Comparison of ENCODE assay signal across 9 cellular contexts in genomic region chr1:109151146-109151545, GRCh38. TPM values are rescaled to one million over a fixed set of nuclear protein-coding genes. Genes with fewer than 3 reads are reported as not detected.
DNase-seq lines count a peak whose midpoint lies in the region; ATAC-seq, FAIRE-seq and TF ChIP-seq lines count a peak whose summit lies in the region.
"Had no signal": no experiment of that assay in that cellular context is flagged by ENCODE, and none has a peak within 500 bp of the region (broad histone marks: within the 10 kb centered on the region; RNA-seq: fewer than 3 reads in every experiment).

No MANE protein-coding gene starts in this region.

- CTCF ChIA-PET in HepG2 (lab: Yijun Ruan, JAX; ENCODE audit: low intra/inter-chr PET ratio, low total read pairs) = no interaction called here

- no peaks in the 10 kb centered on the region for H3K79me2 ChIP-seq in HepG2 (ENCODE audit: insufficient read depth, low read length)

- no peaks in the 10 kb centered on the region for H3K9me3 ChIP-seq in HepG2 (ENCODE audit: low read length)
- no peaks in the 10 kb centered on the region for H3K9me3 ChIP-seq in aorta (ENCODE audit: control insufficient read depth, low read length)
- H3K9me3 ChIP-seq: esophagus squamous epithelium had no signal

- H3K4me2 ChIP-seq in HepG2 (ENCODE audit: low read depth, low read length) = peak overlapping the region; percentile 83

- peak; percentile 77 for DNase-seq in NCI-H82 (lab: John Stamatoyannopoulos, UW)
- no peak for DNase-seq in NCI-H82 treated with DMSO at 0.1 percent for 48 hours (lab: John Stamatoyannopoulos, UW; ENCODE audit: unreplicated experiment)
- DNase-seq in HepG2 (ENCODE audit: low spot score) = peak; percentile 49
- no peak for DNase-seq in aorta
- DNase-seq in 8988T = no peak
- DNase-seq in activated CD4-positive, CD25-positive, alpha-beta regulatory T cell treated with anti-CD3 and anti-CD28 coated beads, Interleukin-2, amount 50 U/mL, for 72 hours = no peak
- DNase-seq: esophagus squamous epithelium had no signal

- FAIRE-seq in HepG2 (lab: Jason Lieb, UNC) = peak; percentile 93

- H3K4me3 ChIP-seq in HepG2 (replicated peaks in 1 of 3; ENCODE audit: insufficient read depth in 1 of 3, low read depth in 2 of 3, low read length in 3 of 3) = peak overlapping the region in 2 of 3 experiments; percentile 35 to 65; a peak in 3 of 6 replicates
- H3K4me3 ChIP-seq in aorta (ENCODE audit: low read length in 2 of 2) = no peak overlapping the region
- H3K4me3 ChIP-seq: esophagus squamous epithelium had no signal

- no TSS peak for BruUV-seq in HepG2 (replicated peaks; lab: Mats Ljungman, UMichigan)

- H3K27ac ChIP-seq in cingulate gyrus (ENCODE audit: low read depth, low read length) (peak overlapping the region; percentile 89), HepG2 (ENCODE audit: extremely low read length, insufficient read depth, low read length) (peak overlapping the region; percentile 3), aorta (ENCODE audit: low read depth in 1 of 2, low read length in 2 of 2) (no peak overlapping the region)
- H3K27ac ChIP-seq: esophagus squamous epithelium had no signal

- TF ChIP-seq CTCF in HepG2 (CRISPR knock-in tag; IDR thresholded peaks at IDR 0.05) = 0 out of 2 replicates have a peak, but pooled peaks have one; percentile 3

- ATAC-seq in HepG2 (peak; percentile 80), aorta (ENCODE audit: low FRiP score) (peak; percentile 56), GM18519 (IDR thresholded peaks at IDR 0.05; ENCODE audit: low FRiP score, unreplicated experiment) (no peak)

- peak overlapping the region; percentile 90 for H2AFZ ChIP-seq in HepG2 (ENCODE audit: low read length)

- H3K9ac ChIP-seq in HepG2 (ENCODE audit: insufficient read depth, low read depth, low read length) = peak overlapping the region; percentile 3; the same call in 1 of the 2 replicates

- 0% methylated on average over 3 of the region's 3 CpGs for WGBS in HepG2 (ENCODE audit: low lambda C conversion rate)
- 58 to 63% methylated on average over 3 of the region's 3 CpGs for WGBS in aorta, 2 donors

- TF ChIP-seq RAD21 in HepG2 (CRISPR knock-in tag; IDR thresholded peaks at IDR 0.05) = no peak

- POLR2A ChIA-PET in HepG2 (lab: Yijun Ruan, JAX) = interaction anchor here (0.6 to 1.2 kb wide), 7 partner anchors 9 to 83 kb away, joined by 3 to 10 read pairs (median 6); partner anchors contain the start of gene SARS1

- H3K36me3 ChIP-seq in HepG2 (replicated peaks in 1 of 2; ENCODE audit: control insufficient read depth in 1 of 2, insufficient read depth in 2 of 2, low read length in 2 of 2) (no peaks in the 10 kb centered on the region), aorta (ENCODE audit: control insufficient read depth in 1 of 2, insufficient read depth in 2 of 2, low read length in 1 of 2) (no peaks in the 10 kb centered on the region)
- H3K36me3 ChIP-seq: esophagus squamous epithelium had no signal

- H3K27me3 ChIP-seq in HepG2 (ENCODE audit: control insufficient read depth in 1 of 2, insufficient read depth in 2 of 2, low read length in 2 of 2) (no peaks in the 10 kb centered on the region), aorta (ENCODE audit: control insufficient read depth in 1 of 2, insufficient read depth in 2 of 2, low read length in 1 of 2) (no peaks in the 10 kb centered on the region)
- H3K27me3 ChIP-seq: esophagus squamous epithelium had no signal

- H3K4me1 ChIP-seq in HepG2 (ENCODE audit: insufficient read depth, low read length) (peaks cover 64% of the 10 kb centered on the region), aorta (ENCODE audit: control insufficient read depth in 1 of 2, insufficient read depth in 2 of 2, low read length in 2 of 2) (peaks cover 0 to 2% of the 10 kb centered on the region in 2 donors)

- intact Hi-C loops in HepG2 (cut with micrococcal nuclease; ENCODE audit: unreplicated experiment) = loop anchor here (2.0 kb wide), 1 partner anchor 40 kb away; no protein-coding TSS in a partner anchor
- intact Hi-C loops in aorta (cut with DNase I) = no loop called here

- H4K20me1 ChIP-seq in HepG2 (ENCODE audit: insufficient read depth, low read length) = no peaks in the 10 kb centered on the region

- no peak for TF ChIP-seq EP300 in HepG2 (IDR thresholded peaks at IDR 0.05; ENCODE audit: low read depth in 2 of 2, low read length in 2 of 2)
- TF ChIP-seq EP300 in HepG2 (CRISPR knock-in tag; IDR thresholded peaks at IDR 0.05; ENCODE audit: borderline replicate concordance) = no peak

- TF ChIP-seq POLR2A in HepG2 (IDR thresholded peaks at IDR 0.05; ENCODE audit: insufficient read depth in 1 of 2, low read depth in 2 of 2, low read length in 2 of 2) = no peak

- in situ Hi-C loops in HepG2 (cut with HindIII; ENCODE audit: extremely low pct_ligation_motif_present, low pct_unique_long_range_greater_than_20kb) = no loop called here

TF ChIP-seq in HepG2, 621 proteins besides CTCF, POLR2A, EP300 and RAD21 (continues in another document):
- peak; percentile 17; the same call in 1 of the 2 replicates for TF ChIP-seq GMEB1 (CRISPR knock-in tag; IDR thresholded peaks at IDR 0.05; ENCODE audit: borderline replicate concordance)
- TF ChIP-seq KLF13 (CRISPR knock-in tag; IDR thresholded peaks at IDR 0.05) = no peak
- TF ChIP-seq CBX5 (CRISPR knock-in tag; IDR thresholded peaks at IDR 0.05; ENCODE audit: borderline replicate concordance) = 0 out of 2 replicates have a peak, but pooled peaks have one; percentile 21
- no peak for TF ChIP-seq NONO (IDR thresholded peaks at IDR 0.05)
- TF ChIP-seq NONO (CRISPR knock-in tag; conservative IDR thresholded peaks at IDR 0.05) = no peak
- TF ChIP-seq ZFY (CRISPR knock-in tag; IDR thresholded peaks at IDR 0.05) = peak; percentile 50; the same call in 1 of the 2 replicates
- TF ChIP-seq ZNF343 (CRISPR knock-in tag; IDR thresholded peaks at IDR 0.05) = 0 out of 2 replicates have a peak, but pooled peaks have one; percentile 43
- 0 out of 2 replicates have a peak, but pooled peaks have one; percentile 49 for TF ChIP-seq ZNF292 (CRISPR knock-in tag; IDR thresholded peaks at IDR 0.05; ENCODE audit: borderline replicate concordance, low read depth)
- no peak for TF ChIP-seq KAT7 (CRISPR knock-in tag; IDR thresholded peaks at IDR 0.05; ENCODE audit: borderline replicate concordance)

RNA-seq across cellular contexts. Expression of gene ELAPOR1, which starts 37.2 kb away (rescaled TPM):
- total RNA-seq in HepG2 (2016; rRNA removed; fragmentation: Illumina TruSeq; extraction: Trizol) (0.14 and 0.20 TPM in 2 replicates), aorta (1 to 10 TPM in 1 of 2 donors, under 1 TPM in 1; 0.55 to 1.5 TPM)
- total RNA-seq in HepG2 (2016; cell fraction: cytosol; rRNA removed; fragmentation: Illumina TruSeq; extraction: Trizol; ENCODE audit: low read depth) = 0.09 and 0.10 TPM in 2 replicates
- 0.12 and 0.22 TPM in 2 replicates for total RNA-seq in HepG2 (2016; cell fraction: insoluble cytoplasmic fraction; rRNA removed; fragmentation: Illumina TruSeq; extraction: Trizol)
- total RNA-seq in HepG2 (2016; cell fraction: membrane; rRNA removed; fragmentation: Illumina TruSeq; extraction: Trizol) = 0.06 and 0.24 TPM in 2 replicates
- total RNA-seq in HepG2 (2016; cell fraction: nucleus; rRNA removed; fragmentation: Illumina TruSeq; extraction: Trizol) = 0.71 and 1.2 TPM in 2 replicates
- polyA plus RNA-seq in HepG2 (2011; rRNA removed) (0.12 and 0.13 TPM in 2 replicates), aorta (1 to 10 TPM in 1 of 2 donors, under 1 TPM in 1; 0.15 to 6.0 TPM)
- polyA plus RNA-seq in HepG2 (2011; cell fraction: cytosol; rRNA removed) = 0.09 and 0.16 TPM in 2 replicates
- polyA plus RNA-seq in HepG2 (2011; cell fraction: nucleus; rRNA removed) = 0.32 and 0.38 TPM in 2 replicates
- 0.07 and 0.16 TPM in 2 replicates for polyA plus RNA-seq in HepG2 (2012)
- 0.14 and 0.19 TPM in 2 replicates for polyA plus RNA-seq in HepG2 (2016; cell fraction: cytosol; fragmentation: Illumina TruSeq; extraction: Trizol; ENCODE audit: low read depth)
- 0.19 TPM in 2 replicates for polyA plus RNA-seq in HepG2 (2016; cell fraction: insoluble cytoplasmic fraction; fragmentation: Illumina TruSeq; extraction: Trizol; ENCODE audit: low read depth)
- polyA plus RNA-seq in HepG2 (2016; cell fraction: membrane; fragmentation: Illumina TruSeq; extraction: Trizol; ENCODE audit: low read depth) = 0.08 and 0.18 TPM in 2 replicates
- polyA plus RNA-seq in HepG2 (2016; cell fraction: nucleus; fragmentation: Illumina TruSeq; extraction: Trizol; ENCODE audit: insufficient read depth, low read depth) = 0.17 TPM in 1 of 2 replicates, not detected in the other
- 0.80 and 2.9 TPM in 2 replicates for polyA minus RNA-seq in HepG2 (2011; rRNA and poly(A)+ RNA removed; ENCODE audit: low replicate concordance)
- polyA minus RNA-seq in HepG2 (2011; cell fraction: cytosol; rRNA and poly(A)+ RNA removed) = not detected in 2 replicates
- polyA minus RNA-seq in HepG2 (2011; cell fraction: nucleus; rRNA and poly(A)+ RNA removed) = 0.39 and 0.50 TPM in 2 replicates

Comparison
In these comparisons a context has a peak if more than half of its experiments do, and no peak if none do; other contexts are left out.
1. DNase-seq: peak in NCI-H82 (single experiment) and HepG2 (single experiment); none in NCI-H82 treated with DMSO at 0.1 percent for 48 hours (single experiment), aorta (0 of 2), 8988T (single experiment) and activated CD4-positive, CD25-positive, alpha-beta regulatory T cell treated with anti-CD3 and anti-CD28 coated beads, Interleukin-2, amount 50 U/mL, for 72 hours (single experiment).
2. H3K27ac ChIP-seq: peak in cingulate gyrus (single experiment) and HepG2 (single experiment); none in aorta (0 of 2).
3. H3K4me3 ChIP-seq: peak in HepG2 (2 of 3); none in aorta (0 of 2).